ENCODE assay signal across 8 cellular contexts in genomic region chr14:53109028-53109687, GRCh38. TPM values are rescaled to one million over a fixed set of nuclear protein-coding genes. Genes with fewer than 3 reads are reported as not detected.
A peak's percentile ranks its signal among the peaks of the same experiment; 100 is the strongest.
DNase-seq lines count a peak whose midpoint lies in the region; ATAC-seq and TF ChIP-seq lines count a peak whose summit lies in the region.

No MANE protein-coding gene starts in this region.

- H3K4me3 Mint-ChIP-seq in activated CD4-positive, alpha-beta T cell treated with anti-CD3 and anti-CD28 coated beads, Interleukin-2, amount 10 ng/mL, durations not matched to agents 7 days and 5 days, result no peak overlapping the region
- H3K4me3 Mint-ChIP-seq in memory B cell, result no peak overlapping the region

- peaks cover 4% of the 10 kb centered on the region for H3K9me3 ChIP-seq in DND-41 (ENCODE audit: insufficient read depth, low read length, severe bottlenecking)
- no peaks in the 10 kb centered on the region for H3K9me3 ChIP-seq in thymus (ENCODE audit: control insufficient read depth)
- H3K9me3 ChIP-seq in PC-9 (ENCODE audit: insufficient read depth, low read depth), result 0 out of 2 replicates have a peak, but pooled peaks cover 8% of the 10 kb centered on the region
- H3K9me3 ChIP-seq in WERI-Rb-1 (ENCODE audit: severe bottlenecking), result no peaks in the 10 kb centered on the region

- H4K20me1 ChIP-seq in DND-41 (ENCODE audit: insufficient read depth, low read length) (0 out of 2 replicates have a peak, but pooled peaks cover under 1% of the 10 kb centered on the region), PC-9 (ENCODE audit: insufficient read depth) (no peaks in the 10 kb centered on the region)

- H2AFZ ChIP-seq in DND-41 (ENCODE audit: low read depth, low read length) (peak overlapping the region; percentile 67), PC-9 (no peak overlapping the region)

- H3K4me1 ChIP-seq in DND-41 (ENCODE audit: insufficient read depth, low read length) (peaks cover 56% of the 10 kb centered on the region), thymus (ENCODE audit: control insufficient read depth, insufficient read depth, low read length) (peaks cover 5% of the 10 kb centered on the region), PC-9 (replicated peaks; ENCODE audit: insufficient read depth) (peaks cover 5% of the 10 kb centered on the region; the same call in 1 of the 2 replicates)

- ATAC-seq in DND-41 (ENCODE audit: insufficient read depth, low read depth), result peak; percentile 91
- ATAC-seq in GM19468 (IDR thresholded peaks at IDR 0.05; ENCODE audit: extremely low read depth, unreplicated experiment), result peak; percentile 78
- peak; percentile 73 for ATAC-seq in HG03575 (IDR thresholded peaks at IDR 0.05; ENCODE audit: extremely low read depth, insufficient number of reproducible peaks, low FRiP score, unreplicated experiment)
- peak; percentile 91 for ATAC-seq in memory B cell (ENCODE audit: low read depth)

- H3K9ac ChIP-seq in DND-41 (ENCODE audit: low read depth, low read length), result peak overlapping the region; percentile 75

- peaks cover 88% of the 10 kb centered on the region for H3K79me2 ChIP-seq in DND-41 (ENCODE audit: insufficient read depth, low read length)
- H3K79me2 ChIP-seq in PC-9 (ENCODE audit: low read depth), result no peaks in the 10 kb centered on the region

- peaks cover 36% of the 10 kb centered on the region for H3K4me1 Mint-ChIP-seq in activated CD4-positive, alpha-beta T cell treated with anti-CD3 and anti-CD28 coated beads, Interleukin-2, amount 10 ng/mL, durations not matched to agents 7 days and 5 days
- H3K4me1 Mint-ChIP-seq in memory B cell, result peaks cover 4% of the 10 kb centered on the region

- H3K4me3 ChIP-seq in DND-41 (ENCODE audit: low read depth in 1 of 2, low read length in 2 of 2) (peak overlapping the region; percentile 34 to 59; a peak in 3 of 4 replicates), thymus (ENCODE audit: low read length) (peak overlapping the region; percentile 37), PC-9 (no peak overlapping the region), WERI-Rb-1 (ENCODE audit: low read depth, low read length) (no peak overlapping the region)

- TF ChIP-seq CTCF in DND-41 (IDR thresholded peaks at IDR 0.05; ENCODE audit: borderline replicate concordance, extremely low read depth, low read length, poor library complexity, severe bottlenecking) (peak; percentile 49), PC-9 (conservative IDR thresholded peaks at IDR 0.05) (no peak), WERI-Rb-1 (IDR thresholded peaks at IDR 0.05; ENCODE audit: low read depth, low read length) (no peak)

- BruUV-seq in PC-9 (replicated peaks; lab: Mats Ljungman, UMichigan), result no TSS peak

- POLR2A ChIA-PET in activated CD4-positive, alpha-beta T cell treated with anti-CD3 and anti-CD28 coated beads, Interleukin-2, amount 10 ng/mL, durations not matched to agents 7 days and 5 days (lab: Charles Lee), result interaction anchor here (1.3 to 1.4 kb wide), 2 partner anchors 40 to 43 kb away, joined by 11 read pairs; partner anchors contain the start of gene DDHD1
- POLR2A ChIA-PET in PC-9 (lab: Charles Lee; ENCODE audit: unreplicated experiment), result interaction anchor here (0.7 kb wide), 1 partner anchor 26 kb away, joined by 3 read pairs; no protein-coding TSS in a partner anchor

- peak; percentile 87 for DNase-seq in DND-41
- DNase-seq in activated CD4-positive, alpha-beta T cell treated with anti-CD3 and anti-CD28 coated beads, Interleukin-2, amount 10 ng/mL, durations not matched to agents 7 days and 5 days, result peak; percentile 82
- DNase-seq in memory B cell (ENCODE audit: low spot score in 2 of 2), result peak; percentile 17 to 35
- DNase-seq in PC-9, result no peak
- DNase-seq in WERI-Rb-1, result no peak

- peak overlapping the region; percentile 96 for H3K27ac ChIP-seq in DND-41 (ENCODE audit: low read length)
- H3K27ac ChIP-seq in thymus (ENCODE audit: low read depth), result peak overlapping the region; percentile 77
- no peak overlapping the region for H3K27ac ChIP-seq in PC-9
- H3K27ac ChIP-seq in WERI-Rb-1, result no peak overlapping the region

- 12% methylated on average over 8 of the region's 8 CpGs for WGBS in thymus

- H3K9me3 Mint-ChIP-seq in activated CD4-positive, alpha-beta T cell treated with anti-CD3 and anti-CD28 coated beads, Interleukin-2, amount 10 ng/mL, durations not matched to agents 7 days and 5 days, result peaks cover 5% of the 10 kb centered on the region
- H3K9me3 Mint-ChIP-seq in memory B cell, result no peaks in the 10 kb centered on the region

- H3K27me3 Mint-ChIP-seq in activated CD4-positive, alpha-beta T cell treated with anti-CD3 and anti-CD28 coated beads, Interleukin-2, amount 10 ng/mL, durations not matched to agents 7 days and 5 days, result no peaks in the 10 kb centered on the region
- no peaks in the 10 kb centered on the region for H3K27me3 Mint-ChIP-seq in memory B cell

- peaks cover 30% of the 10 kb centered on the region for H3K36me3 Mint-ChIP-seq in activated CD4-positive, alpha-beta T cell treated with anti-CD3 and anti-CD28 coated beads, Interleukin-2, amount 10 ng/mL, durations not matched to agents 7 days and 5 days (ENCODE audit: low read depth)
- no peaks in the 10 kb centered on the region for H3K36me3 Mint-ChIP-seq in memory B cell

- no peaks in the 10 kb centered on the region for H3F3A ChIP-seq in PC-9 (ENCODE audit: insufficient read depth, low read depth)

- peak overlapping the region; percentile 81 for H3K4me2 ChIP-seq in DND-41 (ENCODE audit: insufficient read depth, low read length)
- H3K4me2 ChIP-seq in PC-9, result no peak overlapping the region

- H3K36me3 ChIP-seq in DND-41 (ENCODE audit: insufficient read depth, low read length) (no peaks in the 10 kb centered on the region; the same call in none of the 2 replicates), thymus (ENCODE audit: control insufficient read depth, insufficient read depth) (no peaks in the 10 kb centered on the region), PC-9 (ENCODE audit: low read depth) (no peaks in the 10 kb centered on the region), WERI-Rb-1 (no peaks in the 10 kb centered on the region)

- CTCF ChIA-PET in activated CD4-positive, alpha-beta T cell treated with anti-CD3 and anti-CD28 coated beads, Interleukin-2, amount 10 ng/mL, durations not matched to agents 7 days and 5 days (lab: Charles Lee), result interaction anchor here (0.6 to 5.2 kb wide), 10 partner anchors 9 to 55 kb away, joined by 3 to 33 read pairs (median 5); partner anchors contain the start of gene DDHD1
- CTCF ChIA-PET in PC-9 (lab: Charles Lee), result no interaction called here

- intact Hi-C loops in PC-9 (cut with micrococcal nuclease; ENCODE audit: unreplicated experiment), result no loop called here

- no peaks in the 10 kb centered on the region for H3K9me2 ChIP-seq in PC-9 (ENCODE audit: insufficient read depth)

- H3K27me3 ChIP-seq in DND-41 (ENCODE audit: insufficient read depth, low read length, poor library complexity) (no peaks in the 10 kb centered on the region), thymus (ENCODE audit: control insufficient read depth, insufficient read depth) (no peaks in the 10 kb centered on the region), PC-9 (ENCODE audit: insufficient read depth, low read depth) (no peaks in the 10 kb centered on the region), WERI-Rb-1 (ENCODE audit: insufficient read depth, low read depth, severe bottlenecking) (no peaks in the 10 kb centered on the region)

- H3K27ac Mint-ChIP-seq in activated CD4-positive, alpha-beta T cell treated with anti-CD3 and anti-CD28 coated beads, Interleukin-2, amount 10 ng/mL, durations not matched to agents 7 days and 5 days, result no peak overlapping the region
- H3K27ac Mint-ChIP-seq in memory B cell, result no peak overlapping the region

RNA-seq across cellular contexts. Expression of gene DDHD1, which starts 44.0 kb away (rescaled TPM):
- total RNA-seq in activated CD4-positive, alpha-beta T cell treated with anti-CD3 and anti-CD28 coated beads, Interleukin-2, amount 10 ng/mL, durations not matched to agents 7 days and 5 days, result 10 to 100 TPM; 53.8 to 58.0 TPM
- 13.7 TPM for polyA plus RNA-seq in thymus
- total RNA-seq in PC-9 (2021), result 11.1 and 11.3 TPM in 2 replicates

Comparison
In these comparisons a context has a peak if more than half of its experiments do, and no peak if none do; other contexts are left out.
1. DNase-seq: peak in DND-41 (single experiment), activated CD4-positive, alpha-beta T cell treated with anti-CD3 and anti-CD28 coated beads, Interleukin-2, amount 10 ng/mL, durations not matched to agents 7 days and 5 days (single experiment) and memory B cell (2 of 2); none in PC-9 (0 of 2) and WERI-Rb-1 (single experiment).
2. H3K27ac ChIP-seq: peak in DND-41 (single experiment) and thymus (single experiment); none in PC-9 (single experiment) and WERI-Rb-1 (single experiment).
3. H3K4me3 ChIP-seq: peak in DND-41 (2 of 2) and thymus (single experiment); none in PC-9 (single experiment) and WERI-Rb-1 (single experiment).
4. Peak in every context shown above with its lines, with median percentiles within 50 percentile points of each other: ATAC-seq.